Comparison of ENCODE assay signal across 8 cellular contexts in genomic region chr3:152298393-152299242, GRCh38. TPM values are rescaled to one million over a fixed set of nuclear protein-coding genes. Genes with fewer than 3 reads are reported as not detected.
DNase-seq lines count a peak whose midpoint lies in the region; TF ChIP-seq lines count a peak whose summit lies in the region.

No MANE protein-coding gene starts in this region.

- POLR2A ChIA-PET in MCF 10A (lab: Yijun Ruan, JAX), result interaction anchor here (0.5 to 9.1 kb wide), 28 partner anchors 8 to 223 kb away, joined by 3 to 156 read pairs (median 4); partner anchors contain the start of gene MBNL1

- H3K4me3 Mint-ChIP-seq in MCF 10A (ENCODE audit: unreplicated experiment), result peak overlapping the region; percentile 82

- no peaks in the 10 kb centered on the region for H3K9me3 ChIP-seq in smooth muscle cell (replicated peaks; ENCODE audit: low read depth)

- H3K4me1 Mint-ChIP-seq in MCF 10A (ENCODE audit: insufficient read depth, unreplicated experiment), result peaks cover 33% of the 10 kb centered on the region

- peaks cover 29% of the 10 kb centered on the region for H3K4me1 ChIP-seq in smooth muscle cell (ENCODE audit: low read depth)

- H3K27me3 ChIP-seq in smooth muscle cell (ENCODE audit: low read depth), result no peaks in the 10 kb centered on the region

- TF ChIP-seq CTCF in MCF 10A (IDR thresholded peaks at IDR 0.05; ENCODE audit: unreplicated experiment) (no peak), smooth muscle cell (IDR thresholded peaks at IDR 0.05; ENCODE audit: borderline replicate concordance, insufficient read depth, poor library complexity, severe bottlenecking) (no peak)

- H3K4me3 ChIP-seq in GM08714 (ENCODE audit: low read length) (peak overlapping the region; percentile 14), smooth muscle cell (peak overlapping the region; percentile 46)

- H2AFZ ChIP-seq in smooth muscle cell (ENCODE audit: low read depth), result peak overlapping the region; percentile 47

- BruUV-seq in MCF 10A (replicated peaks; lab: Mats Ljungman, UMichigan), result no TSS peak

- intact Hi-C loops in MCF 10A (cut with micrococcal nuclease), result loop anchor here (2.0 kb wide), 1 partner anchor 30 kb away; the partner anchor contains the start of gene MBNL1

- no peaks in the 10 kb centered on the region for H3K9me3 Mint-ChIP-seq in MCF 10A (ENCODE audit: unreplicated experiment)

- no peaks in the 10 kb centered on the region for H3F3A ChIP-seq in smooth muscle cell (ENCODE audit: low read depth)

- H3K79me2 ChIP-seq in smooth muscle cell (ENCODE audit: low read depth), result peaks cover 85% of the 10 kb centered on the region

- peak overlapping the region; percentile 86 for H3K27ac Mint-ChIP-seq in MCF 10A (ENCODE audit: low read depth, unreplicated experiment)

- peak overlapping the region; percentile 60 for H3K9ac ChIP-seq in smooth muscle cell (ENCODE audit: low read depth)

- DNase-seq in HCEC 1CT, result peak; percentile 94
- DNase-seq in NAMALWA (ENCODE audit: low spot score), result peak; percentile 90
- peak; percentile 62 for DNase-seq in SW480 (ENCODE audit: low spot score)
- DNase-seq in MCF 10A (ENCODE audit: unreplicated experiment), result peak; percentile 97
- peak; percentile 99 for DNase-seq in iris pigment epithelial cell (ENCODE audit: low read depth)
- DNase-seq in smooth muscle cell (lab: John Stamatoyannopoulos, UW; ENCODE audit: unreplicated experiment), result peak; percentile 4
- no peak for DNase-seq in mesenteric fat pad (ENCODE audit: low spot score)

- peaks cover 74% of the 10 kb centered on the region for H4K20me1 ChIP-seq in smooth muscle cell (ENCODE audit: low read depth)

- H3K27ac ChIP-seq in smooth muscle cell (ENCODE audit: low read depth), result peak overlapping the region; percentile 84

- peaks cover 35% of the 10 kb centered on the region for H3K36me3 Mint-ChIP-seq in MCF 10A (ENCODE audit: insufficient read depth, unreplicated experiment)

- H3K27me3 Mint-ChIP-seq in MCF 10A (ENCODE audit: insufficient read depth, unreplicated experiment), result no peaks in the 10 kb centered on the region

- H3K36me3 ChIP-seq in smooth muscle cell (ENCODE audit: low read depth), result peaks cover 3% of the 10 kb centered on the region

- CTCF ChIA-PET in MCF 10A (lab: Yijun Ruan, JAX), result interaction anchor here (0.7 to 1.4 kb wide), 5 partner anchors 10 to 1527 kb away, joined by 3 to 4 read pairs (median 3); no protein-coding TSS in a partner anchor

- WGBS in smooth muscle cell (ENCODE audit: low lambda C conversion rate), result 45% methylated on average over 14 of the region's 14 CpGs

- H3K4me2 ChIP-seq in smooth muscle cell, result peak overlapping the region; percentile 84

RNA-seq across cellular contexts. Expression of gene MBNL1, which starts 29.9 kb away (rescaled TPM):
- total RNA-seq in MCF 10A (2022) (114 and 139 TPM in 2 replicates), smooth muscle cell (126 and 128 TPM in 2 replicates), mesenteric fat pad (284 TPM)
- polyA plus RNA-seq in smooth muscle cell, result 19.5 and 22.0 TPM in 2 replicates
